Comparison of ENCODE assay signal across 12 cellular contexts in genomic region chr2:234459401-234460009, GRCh38. TPM values are rescaled to one million over a fixed set of nuclear protein-coding genes. Genes with fewer than 3 reads are reported as not detected.
A peak's percentile ranks its signal among the peaks of the same experiment; 100 is the strongest.
DNase-seq lines count a peak whose midpoint lies in the region; ATAC-seq and TF ChIP-seq lines count a peak whose summit lies in the region.
"Had no signal": no experiment of that assay in that cellular context is flagged by ENCODE, and none has a peak within 500 bp of the region (broad histone marks: within the 10 kb centered on the region; RNA-seq: fewer than 3 reads in every experiment).

No MANE protein-coding gene starts in this region.

- intact Hi-C loops in left ventricle myocardium superior (cut with micrococcal nuclease): no loop called here
- intact Hi-C loops in right cardiac atrium (cut with DNase I): no loop called here

- no peaks in the 10 kb centered on the region for H3K27me3 ChIP-seq in right cardiac atrium (ENCODE audit: control insufficient read depth, insufficient read depth)
- H3K27me3 ChIP-seq: BLaER1 treated with 17β-estradiol and CSF1 and Interleukin-3, amounts not matched to agents 10 nM and 100 nM had no signal

- no peak overlapping the region for H3K4me3 ChIP-seq in right cardiac atrium (ENCODE audit: low read length)
- H3K4me3 ChIP-seq: BLaER1 treated with 17β-estradiol and CSF1 and Interleukin-3, amounts not matched to agents 10 nM and 100 nM had no signal

- whole genome bisulfite sequencing in right cardiac atrium: 82% methylated on average over 6 of the region's 6 CpGs

- no peaks in the 10 kb centered on the region for H3K4me1 ChIP-seq in right cardiac atrium (ENCODE audit: control insufficient read depth, insufficient read depth, low read length)

- H3K27me3 Mint-ChIP-seq in activated naive CD8-positive, alpha-beta T cell treated with anti-CD3 and anti-CD28 coated beads, Interleukin-2, amount 50 U/mL, for 24 hours: no peaks in the 10 kb centered on the region
- H3K27me3 Mint-ChIP-seq in endothelial cell (ENCODE audit: unreplicated experiment): no peaks in the 10 kb centered on the region

- ATAC-seq in left ventricle myocardium superior (peak; percentile 63), right cardiac atrium (no peak), GM18502 (IDR thresholded peaks at IDR 0.05; ENCODE audit: poor library complexity, unreplicated experiment) (no peak)
- ATAC-seq in activated naive CD8-positive, alpha-beta T cell treated with anti-CD3 and anti-CD28 coated beads, Interleukin-2, amount 50 U/mL, for 24 hours: no peak
- ATAC-seq in activated CD4-positive, CD25-positive, alpha-beta regulatory T cell treated with anti-CD3 and anti-CD28 coated beads, Interleukin-2, amount 50 U/mL, for 24 hours: no peak
- ATAC-seq: HCT116 had no signal

- no peak overlapping the region for H3K27ac ChIP-seq in right cardiac atrium (ENCODE audit: low read length)
- H3K27ac ChIP-seq: BLaER1 treated with 17β-estradiol and CSF1 and Interleukin-3, amounts not matched to agents 10 nM and 100 nM had no signal

- no peak for TF ChIP-seq CTCF in endothelial cell (IDR thresholded peaks at IDR 0.05; ENCODE audit: unreplicated experiment)

- H3K9me3 ChIP-seq in right cardiac atrium (ENCODE audit: control insufficient read depth, low read length): no peaks in the 10 kb centered on the region

- H3K27ac Mint-ChIP-seq in activated naive CD8-positive, alpha-beta T cell treated with anti-CD3 and anti-CD28 coated beads, Interleukin-2, amount 50 U/mL, for 24 hours: peak overlapping the region; percentile 29
- H3K27ac Mint-ChIP-seq in endothelial cell (ENCODE audit: unreplicated experiment): no peak overlapping the region

- H3K4me3 Mint-ChIP-seq in activated naive CD8-positive, alpha-beta T cell treated with anti-CD3 and anti-CD28 coated beads, Interleukin-2, amount 50 U/mL, for 24 hours: peak overlapping the region; percentile 35
- H3K4me3 Mint-ChIP-seq in endothelial cell (ENCODE audit: unreplicated experiment): no peak overlapping the region

- H3K4me1 Mint-ChIP-seq in activated naive CD8-positive, alpha-beta T cell treated with anti-CD3 and anti-CD28 coated beads, Interleukin-2, amount 50 U/mL, for 24 hours: peaks cover 72% of the 10 kb centered on the region
- no peaks in the 10 kb centered on the region for H3K4me1 Mint-ChIP-seq in endothelial cell (ENCODE audit: unreplicated experiment)

- H3K9me3 Mint-ChIP-seq in activated naive CD8-positive, alpha-beta T cell treated with anti-CD3 and anti-CD28 coated beads, Interleukin-2, amount 50 U/mL, for 24 hours: peaks cover 4% of the 10 kb centered on the region
- H3K9me3 Mint-ChIP-seq in endothelial cell (ENCODE audit: unreplicated experiment): no peaks in the 10 kb centered on the region

- DNase-seq in left ventricle myocardium superior: no peak
- no peak for DNase-seq in right cardiac atrium
- DNase-seq in NCI-H748 treated with DMSO at 0.1 percent for 48 hours (lab: John Stamatoyannopoulos, UW): peak; percentile 8
- DNase-seq in activated naive CD8-positive, alpha-beta T cell treated with anti-CD3 and anti-CD28 coated beads, Interleukin-2, amount 50 U/mL, for 24 hours: no peak
- DNase-seq in endothelial cell (ENCODE audit: low spot score): no peak
- DNase-seq: activated CD4-positive, CD25-positive, alpha-beta regulatory T cell; NCI-H446; SW 1271 had no signal

- H3K36me3 Mint-ChIP-seq in activated naive CD8-positive, alpha-beta T cell treated with anti-CD3 and anti-CD28 coated beads, Interleukin-2, amount 50 U/mL, for 24 hours (ENCODE audit: low read depth): no peaks in the 10 kb centered on the region
- no peaks in the 10 kb centered on the region for H3K36me3 Mint-ChIP-seq in endothelial cell (ENCODE audit: low read depth, unreplicated experiment)

RNA-seq across cellular contexts. Expression of gene ARL4C, which starts 37.4 kb away (rescaled TPM):
- total RNA-seq in left ventricle myocardium superior: 1.5 TPM
- total RNA-seq in right cardiac atrium: 1 to 10 TPM; 2.3 to 5.8 (median 4.4) TPM
- 1.2 TPM for polyA plus RNA-seq in right cardiac atrium
- 17.9 TPM for total RNA-seq in endothelial cell (ENCODE audit: unreplicated experiment)
